1 cellular context compared by ENCODE assay signal in the genomic region with DNA sequence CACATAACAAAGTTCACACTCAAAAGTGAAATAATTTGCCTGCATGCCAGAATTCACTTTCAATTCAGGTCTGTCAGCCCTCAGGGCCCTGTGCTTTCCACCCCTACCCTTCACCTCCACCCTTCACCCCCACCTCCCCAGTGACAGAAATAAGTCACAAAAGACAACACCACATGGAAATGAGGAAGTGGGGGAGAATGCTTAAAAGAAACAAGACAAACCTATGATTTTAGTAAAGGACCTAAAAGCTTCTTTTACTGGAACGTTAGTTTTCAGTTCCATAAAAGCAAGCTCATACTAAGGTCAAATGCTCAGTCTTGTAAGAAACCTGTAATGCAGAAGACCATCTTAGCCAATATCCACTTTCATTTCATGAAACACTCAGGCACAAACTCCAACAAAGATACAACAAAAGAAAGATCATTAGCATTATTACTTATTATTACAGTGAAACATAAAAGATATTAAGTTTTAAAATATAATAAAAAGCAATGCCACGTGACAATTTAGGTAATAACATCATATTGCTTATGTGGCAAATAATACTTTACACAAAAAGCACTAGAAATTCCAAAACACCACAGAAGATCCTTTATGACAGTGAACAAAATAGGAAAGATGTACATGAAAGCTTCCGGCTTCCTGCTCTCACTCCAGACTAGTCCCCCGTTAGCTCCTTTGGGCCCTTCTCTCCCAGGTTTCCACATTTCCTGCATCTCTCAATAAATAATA.
TF ChIP-seq lines count a peak whose summit lies in the region.

No MANE protein-coding gene starts in this region.

TF ChIP-seq in K562, 482 proteins besides CTCF, POLR2A, EP300 and RAD21 (continued from another document):
- TF ChIP-seq, protein P1, sequence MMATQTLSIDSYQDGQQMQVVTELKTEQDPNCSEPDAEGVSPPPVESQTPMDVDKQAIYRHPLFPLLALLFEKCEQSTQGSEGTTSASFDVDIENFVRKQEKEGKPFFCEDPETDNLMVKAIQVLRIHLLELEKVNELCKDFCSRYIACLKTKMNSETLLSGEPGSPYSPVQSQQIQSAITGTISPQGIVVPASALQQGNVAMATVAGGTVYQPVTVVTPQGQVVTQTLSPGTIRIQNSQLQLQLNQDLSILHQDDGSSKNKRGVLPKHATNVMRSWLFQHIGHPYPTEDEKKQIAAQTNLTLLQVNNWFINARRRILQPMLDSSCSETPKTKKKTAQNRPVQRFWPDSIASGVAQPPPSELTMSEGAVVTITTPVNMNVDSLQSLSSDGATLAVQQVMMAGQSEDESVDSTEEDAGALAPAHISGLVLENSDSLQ (IDR thresholded peaks at IDR 0.05) = peak; percentile 21; the same call in 1 of the 2 replicates
- no peak for TF ChIP-seq SAFB (IDR thresholded peaks at IDR 0.05; ENCODE audit: borderline replicate concordance, low read depth, low read length)
- TF ChIP-seq PPARD (CRISPR knock-in tag; IDR thresholded peaks at IDR 0.05) = no peak
- TF ChIP-seq ZNF780A (CRISPR knock-in tag; IDR thresholded peaks at IDR 0.05) = no peak
- no peak for TF ChIP-seq ZNF217 (CRISPR knock-in tag; IDR thresholded peaks at IDR 0.05)
- TF ChIP-seq, protein P2, sequence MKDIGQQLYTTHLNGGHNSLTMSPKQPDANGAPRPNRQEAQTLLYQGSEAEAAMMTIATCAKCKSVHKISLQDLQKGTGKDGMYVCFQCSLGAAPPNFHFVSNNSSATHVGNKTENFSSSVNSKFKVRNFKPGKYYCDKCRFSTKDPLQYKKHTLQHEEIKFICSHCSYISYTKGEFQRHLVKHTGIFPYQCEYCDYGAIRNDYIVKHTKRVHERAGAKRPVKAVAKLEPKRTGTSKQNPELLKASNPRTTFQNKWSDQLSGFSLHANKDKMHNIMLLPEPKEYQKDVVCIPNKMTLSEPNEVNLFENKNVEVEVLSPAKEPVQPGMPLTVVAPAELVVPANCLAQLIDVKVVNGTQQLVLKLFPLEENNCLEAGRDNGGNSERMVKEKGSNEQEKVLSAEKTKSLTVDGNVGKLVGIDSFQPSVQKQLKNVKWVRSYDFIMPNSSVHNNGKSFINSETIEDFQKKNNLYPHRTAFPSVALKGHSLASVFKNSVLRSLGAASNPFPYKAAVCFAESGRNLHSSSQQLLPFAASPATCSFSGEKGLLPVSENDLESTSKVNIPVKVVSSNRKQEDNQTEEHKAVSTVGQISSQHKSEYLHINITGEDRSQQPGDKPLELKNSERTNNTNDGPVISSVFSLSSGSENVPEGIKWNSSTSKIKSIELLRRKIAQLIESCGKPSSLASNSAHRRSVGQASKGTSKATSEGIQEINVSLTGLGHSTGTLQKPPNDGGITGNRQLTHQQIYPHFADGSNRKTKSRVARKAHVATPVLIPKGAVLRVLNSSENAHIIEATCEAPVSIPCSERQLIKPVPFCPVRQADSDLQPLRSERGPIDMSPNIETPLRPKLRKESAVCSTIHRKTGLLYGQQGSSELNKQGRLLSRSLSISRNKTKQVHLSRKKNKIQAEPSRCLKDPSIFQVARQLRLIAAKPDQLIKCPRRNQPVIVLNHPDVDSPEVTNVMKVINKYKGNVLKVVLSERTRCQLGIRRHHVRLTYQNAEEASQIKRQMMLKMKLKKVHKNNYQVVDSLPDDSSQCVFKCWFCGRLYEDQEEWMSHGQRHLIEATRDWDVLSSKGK (CRISPR knock-in tag; IDR thresholded peaks at IDR 0.05) = no peak
